19 cellular contexts compared by ENCODE assay signal in the genomic region with DNA sequence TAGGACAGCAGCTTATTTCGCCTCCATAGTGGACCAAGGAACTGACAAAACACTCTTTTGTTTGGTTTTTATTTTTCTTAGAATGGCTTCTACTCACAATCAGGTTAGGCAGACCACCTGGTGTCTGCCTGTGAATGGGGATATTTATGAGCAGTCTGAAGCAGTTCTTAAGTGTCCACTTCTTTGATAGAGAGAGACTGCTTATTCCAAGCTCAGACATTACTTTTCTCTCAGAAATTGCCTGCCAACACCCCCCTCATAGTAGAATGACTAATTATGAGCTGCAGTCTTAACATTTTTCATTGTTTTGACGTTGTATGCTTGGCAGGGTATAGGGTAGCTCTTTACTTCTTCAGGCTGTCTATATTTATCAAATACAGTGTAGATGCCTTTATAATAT.
DNase-seq lines count a peak whose midpoint lies in the region; ATAC-seq and TF ChIP-seq lines count a peak whose summit lies in the region.
"Had no signal": no experiment of that assay in that cellular context is flagged by ENCODE, and none has a peak within 500 bp of the region (broad histone marks: within the 10 kb centered on the region; RNA-seq: fewer than 3 reads in every experiment).

No MANE protein-coding gene starts in this region.

- TF ChIP-seq CTCF in fibroblast of mammary gland (conservative IDR thresholded peaks at IDR 0.05; ENCODE audit: control insufficient read depth, insufficient read depth, low read depth, low read length) = no peak

- H3K4me3 ChIP-seq in fibroblast of mammary gland (ENCODE audit: control insufficient read depth, low read depth, low read length) = no peak overlapping the region
- H3K4me3 ChIP-seq: A549, upper lobe of left lung had no signal

- peak; percentile 19 for DNase-seq in NCI-H345 (lab: John Stamatoyannopoulos, UW)
- no peak for DNase-seq in NCI-H345 treated with DMSO at 0.1 percent for 48 hours (lab: John Stamatoyannopoulos, UW; ENCODE audit: unreplicated experiment)
- peak; percentile 19 for DNase-seq in NCI-H82 (lab: John Stamatoyannopoulos, UW)
- DNase-seq in fibroblast of mammary gland (ENCODE audit: low read depth) = peak; percentile 50
- DNase-seq in stromal cell of bone marrow (ENCODE audit: low read depth) = peak; percentile 28
- DNase-seq in occipital lobe (lab: John Stamatoyannopoulos, UW) = no peak
- DNase-seq: activated CD4-positive, CD25-positive, alpha-beta regulatory T cell treated with anti-CD3 and anti-CD28 coated beads, Interleukin-2, amount 50 U/mL, for 72 hours; activated T-cell treated with anti-CD3 and anti-CD28 coated beads, Interleukin-2, amount 50 U/mL, for 48 hours; amniotic stem cell; Calu3; effector CD4-positive, alpha-beta T cell; glutamatergic neuron; left cardiac atrium; MM.1S; natural killer cell; upper lobe of left lung had no signal

- ATAC-seq in GM21717 (IDR thresholded peaks at IDR 0.05; ENCODE audit: unreplicated experiment) = no peak
- no peak for ATAC-seq in HG03457 (IDR thresholded peaks at IDR 0.05; ENCODE audit: unreplicated experiment)
- ATAC-seq: A549, natural killer cell had no signal

Comparison
In these comparisons a context has a peak if more than half of its experiments do, and no peak if none do; other contexts are left out.
1. DNase-seq: peak in NCI-H345 (single experiment), NCI-H82 (single experiment), fibroblast of mammary gland (single experiment) and stromal cell of bone marrow (single experiment); none in NCI-H345 treated with DMSO at 0.1 percent for 48 hours (single experiment) and occipital lobe (single experiment).